In the genomic region with DNA sequence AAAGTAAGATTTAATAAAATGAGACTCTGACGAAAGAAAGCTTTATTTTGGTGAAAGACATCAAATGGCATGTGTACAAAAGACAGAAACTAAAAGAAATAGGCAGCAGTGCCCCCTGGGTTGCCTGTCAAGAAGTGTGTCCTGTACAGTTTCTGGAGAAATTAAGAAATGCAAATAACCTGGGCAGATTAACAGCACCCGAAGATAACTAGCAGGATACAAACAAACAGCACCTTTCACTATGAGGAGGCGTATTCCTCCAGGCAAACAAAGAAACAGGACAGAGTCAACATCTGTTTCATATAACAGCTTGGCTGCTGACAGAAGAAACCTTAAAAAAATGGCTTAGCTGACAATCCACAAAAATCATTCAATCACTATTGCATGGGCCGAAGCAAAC, we compare ENCODE assay signal across 15 cellular contexts.
A peak's percentile ranks its signal among the peaks of the same experiment; 100 is the strongest.
DNase-seq lines count a peak whose midpoint lies in the region; ATAC-seq and TF ChIP-seq lines count a peak whose summit lies in the region.
"Had no signal": no experiment of that assay in that cellular context is flagged by ENCODE, and none has a peak within 500 bp of the region (broad histone marks: within the 10 kb centered on the region; RNA-seq: fewer than 3 reads in every experiment).

No MANE protein-coding gene starts in this region.

- H3K4me3 Mint-ChIP-seq in HFFc6, result no peak overlapping the region
- H3K4me3 Mint-ChIP-seq: natural killer cell had no signal

- TF ChIP-seq POLR2A in upper lobe of left lung (IDR thresholded peaks at IDR 0.05) (no peak), ovary (IDR thresholded peaks at IDR 0.05) (no peak)

- no peak for TF ChIP-seq EP300 in upper lobe of left lung (IDR thresholded peaks at IDR 0.05)
- no peak for TF ChIP-seq EP300 in ovary (IDR thresholded peaks at IDR 0.05)

- H3K27me3 ChIP-seq in adipocyte (replicated peaks; ENCODE audit: control insufficient read depth, insufficient read depth, low read length) (no peaks in the 10 kb centered on the region), upper lobe of left lung (no peaks in the 10 kb centered on the region), ovary (no peaks in the 10 kb centered on the region)
- H3K27me3 ChIP-seq: left lung had no signal

- H3K9ac ChIP-seq in adipocyte (ENCODE audit: low read length), result peak overlapping the region; percentile 32

- H3K36me3 Mint-ChIP-seq in HFFc6 (ENCODE audit: low read depth), result no peaks in the 10 kb centered on the region
- H3K36me3 Mint-ChIP-seq: natural killer cell had no signal

- peak overlapping the region; percentile 7 for H3K4me3 ChIP-seq in adipocyte (ENCODE audit: low read length)
- no peak overlapping the region for H3K4me3 ChIP-seq in upper lobe of left lung
- no peak overlapping the region for H3K4me3 ChIP-seq in ovary
- H3K4me3 ChIP-seq: left lung had no signal

- no peaks in the 10 kb centered on the region for H3K9me3 Mint-ChIP-seq in HFFc6
- H3K9me3 Mint-ChIP-seq: natural killer cell had no signal

- DNase-seq in AG20443 (ENCODE audit: low spot score) (peak; percentile 24), HFFc6 (peak; percentile 5), adipocyte (ENCODE audit: low read depth) (peak; percentile 66), left colon (no peak), SKM-1 (lab: John Stamatoyannopoulos, UW; ENCODE audit: unreplicated experiment) (no peak), upper lobe of left lung (no peak), ovary (no peak)
- DNase-seq: Caco-2, Karpas-422, left lung, natural killer cell, NCI-H446 treated with DMSO at 0.1 percent for 48 hours, SIG-M5, small intestine had no signal

- intact Hi-C loops in left colon (cut with DNase I, micrococcal nuclease), result no loop called here
- intact Hi-C loops in ovary (cut with DNase I), result no loop called here

- no peaks in the 10 kb centered on the region for H3K36me3 ChIP-seq in adipocyte (ENCODE audit: control insufficient read depth, insufficient read depth, low read length, severe bottlenecking)
- H3K36me3 ChIP-seq in upper lobe of left lung, result no peaks in the 10 kb centered on the region
- H3K36me3 ChIP-seq in ovary, result no peaks in the 10 kb centered on the region
- H3K36me3 ChIP-seq: left lung had no signal

- no peaks in the 10 kb centered on the region for H3K27me3 Mint-ChIP-seq in HFFc6 (ENCODE audit: insufficient read depth)

- 79 to 87% methylated on average over 4 of the region's 4 CpGs for WGBS in upper lobe of left lung, 2 donors
- WGBS in ovary, 3 donors, result 52 to 61% (median 54%) methylated on average over 4 of the region's 4 CpGs

- peak; percentile 28 for ATAC-seq in left colon
- no peak for ATAC-seq in upper lobe of left lung (ENCODE audit: low FRiP score in 2 of 2)
- no peak for ATAC-seq in HG03378 (IDR thresholded peaks at IDR 0.05; ENCODE audit: unreplicated experiment)
- ATAC-seq: left lung, natural killer cell had no signal

- peaks cover 15% of the 10 kb centered on the region for H3K4me1 Mint-ChIP-seq in HFFc6 (ENCODE audit: low read depth)

- H3K9me3 ChIP-seq in adipocyte (ENCODE audit: control insufficient read depth, low read length), result no peaks in the 10 kb centered on the region
- H3K9me3 ChIP-seq in upper lobe of left lung, result no peaks in the 10 kb centered on the region
- no peaks in the 10 kb centered on the region for H3K9me3 ChIP-seq in ovary
- H3K9me3 ChIP-seq: Caco-2, left lung had no signal

- H3K27ac ChIP-seq in upper lobe of left lung, result no peak overlapping the region
- H3K27ac ChIP-seq in ovary, result no peak overlapping the region
- H3K27ac ChIP-seq: left lung had no signal

- H3K4me1 ChIP-seq in adipocyte (ENCODE audit: control insufficient read depth, insufficient read depth, low read length) (peaks cover 20% of the 10 kb centered on the region), upper lobe of left lung (no peaks in the 10 kb centered on the region), ovary (ENCODE audit: insufficient read depth) (peaks cover 1% of the 10 kb centered on the region)
- H3K4me1 ChIP-seq: left lung had no signal

- no peak overlapping the region for H3K27ac Mint-ChIP-seq in HFFc6
- H3K27ac Mint-ChIP-seq: natural killer cell had no signal

- TF ChIP-seq CTCF in HFFc6 (IDR thresholded peaks at IDR 0.05) (peak; percentile 63), upper lobe of left lung (IDR thresholded peaks at IDR 0.05) (no peak), ovary (IDR thresholded peaks at IDR 0.05) (no peak)

Comparison
In these comparisons a context has a peak if more than half of its experiments do, and no peak if none do; other contexts are left out.
1. DNase-seq: peak in AG20443 (single experiment), HFFc6 (single experiment) and adipocyte (single experiment); none in left colon (0 of 2), SKM-1 (single experiment), upper lobe of left lung (0 of 2) and ovary (0 of 5).